ENCODE assay signal across 20 cellular contexts in the genomic region with DNA sequence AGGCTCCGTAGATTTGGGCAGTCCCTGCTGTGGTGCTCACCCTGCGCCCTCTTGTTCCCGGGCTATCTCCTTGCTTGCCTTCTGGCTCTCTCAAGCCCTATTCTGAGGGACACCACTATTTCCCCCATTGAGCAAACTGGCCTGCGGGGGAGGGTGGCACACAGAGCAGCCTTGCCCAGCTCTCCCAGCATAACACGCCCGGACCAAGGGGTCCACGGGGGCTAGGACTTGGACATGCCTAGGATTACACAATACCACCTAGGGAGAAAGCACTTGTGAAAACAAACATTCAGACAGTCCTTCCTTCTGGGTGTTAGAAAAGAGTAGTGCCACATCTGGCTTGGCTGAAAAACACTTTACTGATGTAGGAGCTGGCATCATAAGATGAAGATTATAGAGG. TPM values are rescaled to one million over a fixed set of nuclear protein-coding genes. Genes with fewer than 3 reads are reported as not detected.
DNase-seq lines count a peak whose midpoint lies in the region; ATAC-seq, FAIRE-seq and TF ChIP-seq lines count a peak whose summit lies in the region.
"Had no signal": no experiment of that assay in that cellular context is flagged by ENCODE, and none has a peak within 500 bp of the region (broad histone marks: within the 10 kb centered on the region; RNA-seq: fewer than 3 reads in every experiment).

No MANE protein-coding gene starts in this region.

- WGBS in HepG2 (ENCODE audit: low lambda C conversion rate), result 88% methylated on average over 5 of the region's 7 CpGs
- 55% methylated on average over 5 of the region's 7 CpGs for WGBS in right lobe of liver (ENCODE audit: insufficient coverage, low coverage, low lambda C conversion rate, missing lambda C conversion rate)
- WGBS in endodermal cell (ENCODE audit: insufficient coverage in 1 of 2, insufficient read length in 1 of 2), 2 experiments, result 85 to 100% methylated on average over 3 to 7 of the region's 7 CpGs

- TF ChIP-seq POLR2A in HepG2 (IDR thresholded peaks at IDR 0.05; ENCODE audit: insufficient read depth in 1 of 2, low read depth in 2 of 2, low read length in 2 of 2) (no peak), right lobe of liver (IDR thresholded peaks at IDR 0.05) (no peak)

- no TSS peak for BruUV-seq in HepG2 (replicated peaks; lab: Mats Ljungman, UMichigan)

- no peak for TF ChIP-seq CTCF in HepG2 (CRISPR knock-in tag; IDR thresholded peaks at IDR 0.05)
- no peak for TF ChIP-seq CTCF in right lobe of liver (IDR thresholded peaks at IDR 0.05)
- no peak for TF ChIP-seq CTCF in endodermal cell (conservative IDR thresholded peaks at IDR 0.05)
- TF ChIP-seq CTCF in upper lobe of right lung (IDR thresholded peaks at IDR 0.05), result no peak

- H3K9me3 Mint-ChIP-seq in endodermal cell, result no peaks in the 10 kb centered on the region
- H3K9me3 Mint-ChIP-seq: CD8-positive, alpha-beta T cell; GM23338 had no signal

- no peaks in the 10 kb centered on the region for H3K27me3 Mint-ChIP-seq in T-helper 17 cell
- no peaks in the 10 kb centered on the region for H3K27me3 Mint-ChIP-seq in endodermal cell (ENCODE audit: insufficient read depth)
- H3K27me3 Mint-ChIP-seq: B cell had no signal

- no peak overlapping the region for H2AFZ ChIP-seq in HepG2 (ENCODE audit: low read length)
- H2AFZ ChIP-seq: GM23338 had no signal

- H3K9ac ChIP-seq in HepG2 (ENCODE audit: insufficient read depth, low read depth, low read length), result no peak overlapping the region
- H3K9ac ChIP-seq in endodermal cell (ENCODE audit: extremely low read depth, low read length, poor library complexity, severe bottlenecking), result no peak overlapping the region

- H3K4me2 ChIP-seq in HepG2 (ENCODE audit: low read depth, low read length), result no peak overlapping the region
- H3K4me2 ChIP-seq: GM23338 had no signal

- TF ChIP-seq EP300 in HepG2 (IDR thresholded peaks at IDR 0.05; ENCODE audit: low read depth in 2 of 2, low read length in 2 of 2) (no peak), HepG2 (CRISPR knock-in tag; IDR thresholded peaks at IDR 0.05; ENCODE audit: borderline replicate concordance) (no peak)

- no peak for FAIRE-seq in HepG2 (lab: Jason Lieb, UNC)
- FAIRE-seq: GM18507 had no signal

- TF ChIP-seq RAD21 in HepG2 (CRISPR knock-in tag; IDR thresholded peaks at IDR 0.05), result no peak

- H3K4me1 Mint-ChIP-seq in T-helper 17 cell (peaks cover 28% of the 10 kb centered on the region), endodermal cell (peaks cover 45% of the 10 kb centered on the region)

- H3K9me3 ChIP-seq in HepG2 (ENCODE audit: low read length) (no peaks in the 10 kb centered on the region), right lobe of liver (no peaks in the 10 kb centered on the region), T-helper 17 cell (ENCODE audit: control insufficient read depth, low read length, poor library complexity, severe bottlenecking) (no peaks in the 10 kb centered on the region), endodermal cell (ENCODE audit: control insufficient read depth, low read length) (no peaks in the 10 kb centered on the region), upper lobe of right lung (no peaks in the 10 kb centered on the region)
- H3K9me3 ChIP-seq: SJCRH30 had no signal

- in situ Hi-C loops in HepG2 (cut with HindIII; ENCODE audit: extremely low pct_ligation_motif_present, low pct_unique_long_range_greater_than_20kb), result no loop called here

- H3K4me3 ChIP-seq in HepG2 (replicated peaks in 1 of 3; ENCODE audit: insufficient read depth in 1 of 3, low read depth in 2 of 3, low read length in 3 of 3) (no peak overlapping the region), right lobe of liver (no peak overlapping the region), endodermal cell (ENCODE audit: low read length) (peak overlapping the region; percentile 28), upper lobe of right lung (no peak overlapping the region)
- H3K4me3 ChIP-seq: GM23338, SJCRH30 had no signal

- peak overlapping the region; percentile 14 for H3K27ac Mint-ChIP-seq in T-helper 17 cell
- H3K27ac Mint-ChIP-seq in endodermal cell, result no peak overlapping the region
- H3K27ac Mint-ChIP-seq: B cell; CD8-positive, alpha-beta T cell; GM23338 had no signal

- intact Hi-C loops in HepG2 (cut with micrococcal nuclease; ENCODE audit: unreplicated experiment), result no loop called here
- intact Hi-C loops in right lobe of liver (cut with DNase I), result no loop called here
- intact Hi-C loops in upper lobe of right lung (cut with DNase I), result no loop called here

- H3K36me3 ChIP-seq in HepG2 (replicated peaks in 1 of 2; ENCODE audit: control insufficient read depth in 1 of 2, insufficient read depth in 2 of 2, low read length in 2 of 2) (peaks cover 5 to 41% of the 10 kb centered on the region in 2 experiments), right lobe of liver (peaks cover 0 to 34% (median 8%) of the 10 kb centered on the region in 4 donors), endodermal cell (ENCODE audit: control insufficient read depth, insufficient read depth, low read length) (peaks cover 49% of the 10 kb centered on the region), upper lobe of right lung (peaks cover 11% of the 10 kb centered on the region)

- no peak overlapping the region for H3K27ac ChIP-seq in HepG2 (ENCODE audit: extremely low read length, insufficient read depth, low read length)
- no peak overlapping the region for H3K27ac ChIP-seq in right lobe of liver
- no peak overlapping the region for H3K27ac ChIP-seq in endodermal cell (ENCODE audit: low read depth, low read length)
- H3K27ac ChIP-seq in upper lobe of right lung, result no peak overlapping the region
- H3K27ac ChIP-seq: RWPE1, SJCRH30 had no signal

- POLR2A ChIA-PET in HepG2 (lab: Yijun Ruan, JAX), result no interaction called here

- DNase-seq in HepG2 (ENCODE audit: low spot score), result no peak
- DNase-seq in right lobe of liver, result no peak
- no peak for DNase-seq in T-helper 17 cell
- no peak for DNase-seq in endodermal cell
- DNase-seq in upper lobe of right lung, result no peak
- DNase-seq in COLO829 (ENCODE audit: low spot score), result no peak
- DNase-seq: CD8-positive, alpha-beta T cell; DMS79 treated with DMSO at 0.1 percent for 48 hours; KG1; NCI-H1092; NCI-H2081 treated with DMSO at 0.1 percent for 48 hours; NCI-H510A; NCI-H82; PC-3; SJCRH30 had no signal

- ATAC-seq in HepG2 (no peak), right lobe of liver (no peak), T-helper 17 cell (no peak), upper lobe of right lung (peak; percentile 26), GM21737 (IDR thresholded peaks at IDR 0.05; ENCODE audit: unreplicated experiment) (no peak)
- ATAC-seq: CD8-positive, alpha-beta T cell; GM23338; PC-3 had no signal

- H3K36me3 Mint-ChIP-seq in T-helper 17 cell (ENCODE audit: low read depth) (peaks cover 5% of the 10 kb centered on the region), endodermal cell (ENCODE audit: low read depth) (peaks cover 46% of the 10 kb centered on the region)

- CTCF ChIA-PET in HepG2 (lab: Yijun Ruan, JAX; ENCODE audit: low intra/inter-chr PET ratio, low total read pairs), result no interaction called here

- peaks cover 53% of the 10 kb centered on the region for H3K4me1 ChIP-seq in HepG2 (ENCODE audit: insufficient read depth, low read length)
- peaks cover 0 to 44% (median 17%) of the 10 kb centered on the region in 4 donors for H3K4me1 ChIP-seq in right lobe of liver
- peaks cover 4% of the 10 kb centered on the region for H3K4me1 ChIP-seq in endodermal cell (ENCODE audit: control insufficient read depth, insufficient read depth, low read length)
- peaks cover 5% of the 10 kb centered on the region for H3K4me1 ChIP-seq in upper lobe of right lung
- H3K4me1 ChIP-seq: SJCRH30 had no signal

- H3K27me3 ChIP-seq in HepG2 (ENCODE audit: control insufficient read depth in 1 of 2, insufficient read depth in 2 of 2, low read length in 2 of 2) (no peaks in the 10 kb centered on the region), right lobe of liver (no peaks in the 10 kb centered on the region), endodermal cell (ENCODE audit: control insufficient read depth, insufficient read depth, low read length, poor library complexity, severe bottlenecking) (no peaks in the 10 kb centered on the region), upper lobe of right lung (no peaks in the 10 kb centered on the region)
- H3K27me3 ChIP-seq: SJCRH30 had no signal

- H3K4me3 Mint-ChIP-seq in T-helper 17 cell, result no peak overlapping the region
- H3K4me3 Mint-ChIP-seq in endodermal cell, result no peak overlapping the region
- H3K4me3 Mint-ChIP-seq: B cell; CD8-positive, alpha-beta T cell; GM23338 had no signal

- H3K79me2 ChIP-seq in HepG2 (ENCODE audit: insufficient read depth, low read length), result peaks cover 53% of the 10 kb centered on the region

- H4K20me1 ChIP-seq in HepG2 (ENCODE audit: insufficient read depth, low read length), result peaks cover 22% of the 10 kb centered on the region

RNA-seq across cellular contexts. Expression of gene TADA1, which starts 7.4 kb away (rescaled TPM):
- total RNA-seq in HepG2 (2016; rRNA removed; fragmentation: Illumina TruSeq; extraction: Trizol), result 28.3 and 38.1 TPM in 2 replicates
- 9.2 and 10.8 TPM in 2 replicates for total RNA-seq in HepG2 (2016; cell fraction: cytosol; rRNA removed; fragmentation: Illumina TruSeq; extraction: Trizol; ENCODE audit: low read depth)
- 27.2 and 37.8 TPM in 2 replicates for total RNA-seq in HepG2 (2016; cell fraction: insoluble cytoplasmic fraction; rRNA removed; fragmentation: Illumina TruSeq; extraction: Trizol)
- total RNA-seq in HepG2 (2016; cell fraction: membrane; rRNA removed; fragmentation: Illumina TruSeq; extraction: Trizol), result 19.5 and 22.1 TPM in 2 replicates
- total RNA-seq in HepG2 (2016; cell fraction: nucleus; rRNA removed; fragmentation: Illumina TruSeq; extraction: Trizol), result 25.7 and 26.6 TPM in 2 replicates
- polyA plus RNA-seq in HepG2 (2011; rRNA removed), result 21.3 and 29.1 TPM in 2 replicates
- 15.5 and 21.7 TPM in 2 replicates for polyA plus RNA-seq in HepG2 (2011; cell fraction: cytosol; rRNA removed)
- 27.8 and 28.0 TPM in 2 replicates for polyA plus RNA-seq in HepG2 (2011; cell fraction: nucleus; rRNA removed)
- polyA plus RNA-seq in HepG2 (2012), result 13.9 and 20.0 TPM in 2 replicates
- polyA plus RNA-seq in HepG2 (2016; cell fraction: cytosol; fragmentation: Illumina TruSeq; extraction: Trizol; ENCODE audit: low read depth), result 2.2 TPM in 2 replicates
- polyA plus RNA-seq in HepG2 (2016; cell fraction: insoluble cytoplasmic fraction; fragmentation: Illumina TruSeq; extraction: Trizol; ENCODE audit: low read depth), result 39.2 and 41.6 TPM in 2 replicates
- 6.4 and 6.7 TPM in 2 replicates for polyA plus RNA-seq in HepG2 (2016; cell fraction: membrane; fragmentation: Illumina TruSeq; extraction: Trizol; ENCODE audit: low read depth)
- polyA plus RNA-seq in HepG2 (2016; cell fraction: nucleus; fragmentation: Illumina TruSeq; extraction: Trizol; ENCODE audit: insufficient read depth, low read depth), result 40.2 and 43.1 TPM in 2 replicates
- polyA minus RNA-seq in HepG2 (2011; rRNA and poly(A)+ RNA removed; ENCODE audit: low replicate concordance), result 14.9 and 18.3 TPM in 2 replicates
- 12.7 and 15.2 TPM in 2 replicates for polyA minus RNA-seq in HepG2 (2011; cell fraction: cytosol; rRNA and poly(A)+ RNA removed)
- 22.0 and 27.1 TPM in 2 replicates for polyA minus RNA-seq in HepG2 (2011; cell fraction: nucleus; rRNA and poly(A)+ RNA removed)
- total RNA-seq in right lobe of liver, result 10 to 100 TPM in 4 of 6 experiments, 1 to 10 TPM in 2; 7.3 to 16.7 (median 11.4) TPM
- 10 to 100 TPM; 12.0 to 13.1 TPM for total RNA-seq in T-helper 17 cell
- total RNA-seq in endodermal cell, result 10 to 100 TPM; 18.4 to 19.9 TPM
- 32.6 TPM for polyA plus RNA-seq in endodermal cell (2013, experiment 1 of 2)
- 31.5 TPM for polyA plus RNA-seq in endodermal cell (2013, experiment 2 of 2)
- total RNA-seq in upper lobe of right lung, result 9.5 TPM

RNA-seq across cellular contexts. Expression of gene POGK, which starts 29.4 kb away (rescaled TPM):
- total RNA-seq in HepG2 (2016; rRNA removed; fragmentation: Illumina TruSeq; extraction: Trizol) (16.2 and 17.6 TPM in 2 replicates), right lobe of liver (10 to 100 TPM in 5 of 6 experiments, 1 to 10 TPM in 1; 9.0 to 15.7 (median 12.3) TPM), T-helper 17 cell (10 to 100 TPM; 24.7 to 27.7 TPM), endodermal cell (10 to 100 TPM; 37.9 to 43.2 TPM), upper lobe of right lung (68.6 TPM)
- total RNA-seq in HepG2 (2016; cell fraction: cytosol; rRNA removed; fragmentation: Illumina TruSeq; extraction: Trizol; ENCODE audit: low read depth), result 2.0 and 2.1 TPM in 2 replicates
- total RNA-seq in HepG2 (2016; cell fraction: insoluble cytoplasmic fraction; rRNA removed; fragmentation: Illumina TruSeq; extraction: Trizol), result 16.4 and 17.5 TPM in 2 replicates
- 8.6 and 8.8 TPM in 2 replicates for total RNA-seq in HepG2 (2016; cell fraction: membrane; rRNA removed; fragmentation: Illumina TruSeq; extraction: Trizol)
- total RNA-seq in HepG2 (2016; cell fraction: nucleus; rRNA removed; fragmentation: Illumina TruSeq; extraction: Trizol), result 15.0 and 17.0 TPM in 2 replicates
- 4.8 and 5.3 TPM in 2 replicates for polyA plus RNA-seq in HepG2 (2011; rRNA removed)
- polyA plus RNA-seq in HepG2 (2011; cell fraction: cytosol; rRNA removed), result 4.7 and 6.4 TPM in 2 replicates
- 12.4 and 14.7 TPM in 2 replicates for polyA plus RNA-seq in HepG2 (2011; cell fraction: nucleus; rRNA removed)
- polyA plus RNA-seq in HepG2 (2012), result 8.0 and 9.8 TPM in 2 replicates
- 0.83 and 0.92 TPM in 2 replicates for polyA plus RNA-seq in HepG2 (2016; cell fraction: cytosol; fragmentation: Illumina TruSeq; extraction: Trizol; ENCODE audit: low read depth)
- 14.9 and 16.0 TPM in 2 replicates for polyA plus RNA-seq in HepG2 (2016; cell fraction: insoluble cytoplasmic fraction; fragmentation: Illumina TruSeq; extraction: Trizol; ENCODE audit: low read depth)
- polyA plus RNA-seq in HepG2 (2016; cell fraction: membrane; fragmentation: Illumina TruSeq; extraction: Trizol; ENCODE audit: low read depth), result 5.1 and 5.4 TPM in 2 replicates
- polyA plus RNA-seq in HepG2 (2016; cell fraction: nucleus; fragmentation: Illumina TruSeq; extraction: Trizol; ENCODE audit: insufficient read depth, low read depth), result 20.8 and 21.1 TPM in 2 replicates
- 9.1 and 37.8 TPM in 2 replicates for polyA minus RNA-seq in HepG2 (2011; rRNA and poly(A)+ RNA removed; ENCODE audit: low replicate concordance)
- 6.7 and 8.7 TPM in 2 replicates for polyA minus RNA-seq in HepG2 (2011; cell fraction: cytosol; rRNA and poly(A)+ RNA removed)
- 28.5 and 30.6 TPM in 2 replicates for polyA minus RNA-seq in HepG2 (2011; cell fraction: nucleus; rRNA and poly(A)+ RNA removed)
- polyA plus RNA-seq in endodermal cell (2013, experiment 1 of 2), result 42.6 TPM
- 42.9 TPM for polyA plus RNA-seq in endodermal cell (2013, experiment 2 of 2)
